Comparison of ENCODE assay signal across 8 cellular contexts in genomic region chr11:112087212-112087611, GRCh38. TPM values are rescaled to one million over a fixed set of nuclear protein-coding genes. Genes with fewer than 3 reads are reported as not detected.
DNase-seq lines count a peak whose midpoint lies in the region; ATAC-seq, FAIRE-seq and TF ChIP-seq lines count a peak whose summit lies in the region.

No MANE protein-coding gene starts in this region.

- H3K27me3 ChIP-seq in rectal smooth muscle tissue (ENCODE audit: control insufficient read depth, insufficient read depth, low read length): no peaks in the 10 kb centered on the region

- no peak for FAIRE-seq in HTR-8/SVneo (lab: Jason Lieb, UNC)

- H3K36me3 ChIP-seq in rectal smooth muscle tissue (ENCODE audit: control insufficient read depth, insufficient read depth, low read length): peaks cover 34% of the 10 kb centered on the region

- H3K4me1 ChIP-seq in rectal smooth muscle tissue (ENCODE audit: control insufficient read depth, insufficient read depth, low read length): peaks cover 18% of the 10 kb centered on the region

- peak overlapping the region; percentile 100 for H3K4me3 ChIP-seq in fibroblast of the aortic adventitia (ENCODE audit: low read depth, low read length)
- H3K4me3 ChIP-seq in rectal smooth muscle tissue (ENCODE audit: low read length): peak overlapping the region; percentile 89

- no peak for TF ChIP-seq CTCF in fibroblast of the aortic adventitia (IDR thresholded peaks at IDR 0.05; ENCODE audit: insufficient read depth, low read length)

- ATAC-seq in GM21825 (IDR thresholded peaks at IDR 0.05; ENCODE audit: unreplicated experiment) (peak; percentile 1), SK-N-SH treated with all-trans-retinoic acid at 6 μM for 48 hours (peak; percentile 4; the same call in 1 of the 3 replicates), GM21367 (IDR thresholded peaks at IDR 0.05; ENCODE audit: unreplicated experiment) (no peak), GM21526 (IDR thresholded peaks at IDR 0.05; ENCODE audit: low FRiP score, unreplicated experiment) (no peak)

- DNase-seq in fibroblast of the aortic adventitia (ENCODE audit: low read depth) (no peak), HTR-8/SVneo (ENCODE audit: insufficient read length, low spot score) (no peak), glomerular visceral epithelial cell (ENCODE audit: extremely low spot score) (no peak)

- peak overlapping the region; percentile 83 for H3K27ac ChIP-seq in rectal smooth muscle tissue (ENCODE audit: low read depth, low read length)

- peak overlapping the region; percentile 95 for H3K9ac ChIP-seq in rectal smooth muscle tissue (ENCODE audit: low read length)

TF ChIP-seq in SK-N-SH treated with all-trans-retinoic acid at 6 μM for 48 hours, 23 proteins besides CTCF, POLR2A, EP300 and RAD21:
- no peak for TF ChIP-seq ISL1 (CRISPR knock-in tag; IDR thresholded peaks at IDR 0.05)
- TF ChIP-seq ZFP3 (CRISPR knock-in tag; IDR thresholded peaks at IDR 0.05): no peak
- no peak for TF ChIP-seq ZC3H10 (CRISPR knock-in tag; IDR thresholded peaks at IDR 0.05)
- TF ChIP-seq OSR1 (CRISPR knock-in tag; IDR thresholded peaks at IDR 0.05): no peak
- TF ChIP-seq ZNF70 (CRISPR knock-in tag; IDR thresholded peaks at IDR 0.05): no peak
- TF ChIP-seq SNAI2 (CRISPR knock-in tag; IDR thresholded peaks at IDR 0.05): no peak
- TF ChIP-seq RARB (CRISPR knock-in tag; IDR thresholded peaks at IDR 0.05): no peak
- no peak for TF ChIP-seq POU6F1 (CRISPR knock-in tag; IDR thresholded peaks at IDR 0.05; ENCODE audit: borderline replicate concordance, low read depth)
- TF ChIP-seq ESRRG (CRISPR knock-in tag; IDR thresholded peaks at IDR 0.05): no peak
- no peak for TF ChIP-seq ZNF565 (CRISPR knock-in tag; conservative IDR thresholded peaks at IDR 0.05; ENCODE audit: low read depth)
- no peak for TF ChIP-seq ZNF8 (CRISPR knock-in tag; IDR thresholded peaks at IDR 0.05)
- no peak for TF ChIP-seq PPARA (CRISPR knock-in tag; IDR thresholded peaks at IDR 0.05; ENCODE audit: borderline replicate concordance)
- no peak for TF ChIP-seq ZFP30 (CRISPR knock-in tag; IDR thresholded peaks at IDR 0.05)
- no peak for TF ChIP-seq BACH2 (CRISPR knock-in tag; IDR thresholded peaks at IDR 0.05; ENCODE audit: borderline replicate concordance)
- TF ChIP-seq GLIS3 (CRISPR knock-in tag; IDR thresholded peaks at IDR 0.05): no peak
- no peak for TF ChIP-seq TSHZ2 (CRISPR knock-in tag; IDR thresholded peaks at IDR 0.05)
- TF ChIP-seq PATZ1 (CRISPR knock-in tag; IDR thresholded peaks at IDR 0.05; ENCODE audit: borderline replicate concordance): no peak
- no peak for TF ChIP-seq CSRNP3 (CRISPR knock-in tag; IDR thresholded peaks at IDR 0.05)
- TF ChIP-seq CSDC2 (CRISPR knock-in tag; IDR thresholded peaks at IDR 0.05): no peak
- no peak for TF ChIP-seq TOX (CRISPR knock-in tag; IDR thresholded peaks at IDR 0.05; ENCODE audit: borderline replicate concordance)

RNA-seq across cellular contexts. Expression of gene SDHD, which starts 0.5 kb away (rescaled TPM):
- 40.1 and 110 TPM in 2 replicates for total RNA-seq in fibroblast of the aortic adventitia (ENCODE audit: low replicate concordance)

RNA-seq across cellular contexts. Expression of gene TIMM8B, which starts 0.7 kb away (rescaled TPM):
- total RNA-seq in fibroblast of the aortic adventitia (ENCODE audit: low replicate concordance): 27.5 and 41.5 TPM in 2 replicates

RNA-seq across cellular contexts. Expression of gene NKAPD1, which starts 13.1 kb away (rescaled TPM):
- total RNA-seq in fibroblast of the aortic adventitia (ENCODE audit: low replicate concordance): 26.2 and 31.1 TPM in 2 replicates

RNA-seq across cellular contexts. Expression of gene PIH1D2, which starts 13.4 kb away (rescaled TPM):
- 5.1 and 5.5 TPM in 2 replicates for total RNA-seq in fibroblast of the aortic adventitia (ENCODE audit: low replicate concordance)

Comparison
In these comparisons a context has a peak if more than half of its experiments do, and no peak if none do; other contexts are left out.
1. ATAC-seq: peak in GM21825 (single experiment) and SK-N-SH treated with all-trans-retinoic acid at 6 μM for 48 hours (single experiment); none in GM21367 (single experiment) and GM21526 (single experiment).